9 cellular contexts compared by ENCODE assay signal in genomic region chr7:2688409-2689342, GRCh38. TPM values are rescaled to one million over a fixed set of nuclear protein-coding genes. Genes with fewer than 3 reads are reported as not detected.
DNase-seq lines count a peak whose midpoint lies in the region; ATAC-seq, FAIRE-seq and TF ChIP-seq lines count a peak whose summit lies in the region.
"Had no signal": no experiment of that assay in that cellular context is flagged by ENCODE, and none has a peak within 500 bp of the region (broad histone marks: within the 10 kb centered on the region; RNA-seq: fewer than 3 reads in every experiment).

No MANE protein-coding gene starts in this region.

- peak overlapping the region; percentile 53 for H3K4me3 Mint-ChIP-seq in activated CD8-positive, alpha-beta memory T cell treated with anti-CD3 and anti-CD28 coated beads, Interleukin-2, amount 10 ng/mL, durations not matched to agents 7 days and 5 days
- peak overlapping the region; percentile 1 to 36 (median 30) for H3K4me3 Mint-ChIP-seq in T-cell

- H3K27me3 ChIP-seq in keratinocyte (ENCODE audit: control insufficient read depth, extremely low read depth, insufficient read depth, low read length) (peaks cover 42% of the 10 kb centered on the region), upper lobe of right lung (peaks cover 44% of the 10 kb centered on the region)

- no peaks in the 10 kb centered on the region for H4K20me1 ChIP-seq in keratinocyte (ENCODE audit: control insufficient read depth, extremely low read depth, insufficient read depth, low read length)

- dilution Hi-C loops in keratinocyte (cut with MboI; ENCODE audit: extremely low pct_ligation_motif_present, low sequenced_read_pairs): no loop called here

- peak overlapping the region; percentile 22 for H3K4me2 ChIP-seq in keratinocyte (ENCODE audit: control insufficient read depth, extremely low read depth, insufficient read depth, low read depth, low read length)

- no peaks in the 10 kb centered on the region for H3K9me3 Mint-ChIP-seq in activated CD8-positive, alpha-beta memory T cell treated with anti-CD3 and anti-CD28 coated beads, Interleukin-2, amount 10 ng/mL, durations not matched to agents 7 days and 5 days (ENCODE audit: low read depth)
- H3K9me3 Mint-ChIP-seq in T-cell: no peaks in the 10 kb centered on the region

- H3K79me2 ChIP-seq in keratinocyte (ENCODE audit: control insufficient read depth, insufficient read depth, low read length): no peaks in the 10 kb centered on the region

- H3K9ac ChIP-seq in keratinocyte (ENCODE audit: control insufficient read depth, extremely low read depth, insufficient read depth, low read length): no peak overlapping the region

- H3K27me3 Mint-ChIP-seq in activated CD8-positive, alpha-beta memory T cell treated with anti-CD3 and anti-CD28 coated beads, Interleukin-2, amount 10 ng/mL, durations not matched to agents 7 days and 5 days: peaks cover 72% of the 10 kb centered on the region
- peaks cover 29 to 46% of the 10 kb centered on the region in 2 donors for H3K27me3 Mint-ChIP-seq in T-cell

- no peaks in the 10 kb centered on the region for H3K36me3 Mint-ChIP-seq in activated CD8-positive, alpha-beta memory T cell treated with anti-CD3 and anti-CD28 coated beads, Interleukin-2, amount 10 ng/mL, durations not matched to agents 7 days and 5 days
- no peaks in the 10 kb centered on the region for H3K36me3 Mint-ChIP-seq in T-cell

- no peaks in the 10 kb centered on the region for H3K9me1 ChIP-seq in keratinocyte (ENCODE audit: control insufficient read depth, extremely low read depth, insufficient read depth, low read length)

- peaks cover 32% of the 10 kb centered on the region for H3K4me1 Mint-ChIP-seq in activated CD8-positive, alpha-beta memory T cell treated with anti-CD3 and anti-CD28 coated beads, Interleukin-2, amount 10 ng/mL, durations not matched to agents 7 days and 5 days
- peaks cover 5 to 12% (median 11%) of the 10 kb centered on the region in 3 donors for H3K4me1 Mint-ChIP-seq in T-cell

- DNase-seq in activated CD8-positive, alpha-beta memory T cell treated with anti-CD3 and anti-CD28 coated beads, Interleukin-2, amount 10 ng/mL, durations not matched to agents 7 days and 5 days: no peak
- DNase-seq in activated CD8-positive, alpha-beta memory T cell treated with anti-CD3 and anti-CD28 coated beads, Interleukin-2, amount 50 U/mL, for 48 hours: no peak
- DNase-seq in T-cell: no peak
- no peak for DNase-seq in keratinocyte (ENCODE audit: low read depth, low spot score)
- DNase-seq in upper lobe of right lung: no peak
- no peak for DNase-seq in SHP77 (lab: John Stamatoyannopoulos, UW)
- DNase-seq in HuH-7 (ENCODE audit: low spot score): no peak
- DNase-seq: DND-41 had no signal

- TF ChIP-seq CTCF in keratinocyte (optimal IDR thresholded peaks at IDR 0.05 in 1 of 3, IDR thresholded peaks at IDR 0.05 in 1 of 3, conservative IDR thresholded peaks at IDR 0.05 in 1 of 3; ENCODE audit: extremely low read depth in 1 of 3, insufficient read depth in 2 of 3, low read length in 3 of 3) (no peak), upper lobe of right lung (IDR thresholded peaks at IDR 0.05) (no peak)

- POLR2A ChIA-PET in T-cell (lab: Charles Lee): interaction anchor here in 1 of 2 donors (0.6 kb wide), 1 partner anchor 36 kb away, joined by 5 read pairs; no protein-coding TSS in a partner anchor

- intact Hi-C loops in upper lobe of right lung (cut with DNase I): no loop called here

- peaks cover 9% of the 10 kb centered on the region for H3K4me1 ChIP-seq in keratinocyte (ENCODE audit: control insufficient read depth, extremely low read depth, insufficient read depth, low read length)
- H3K4me1 ChIP-seq in upper lobe of right lung: peaks cover 13% of the 10 kb centered on the region

- H3K27ac ChIP-seq in keratinocyte (ENCODE audit: control insufficient read depth, insufficient read depth, low read length): no peak overlapping the region
- no peak overlapping the region for H3K27ac ChIP-seq in upper lobe of right lung

- H3K36me3 ChIP-seq in keratinocyte (ENCODE audit: control insufficient read depth in 2 of 2, extremely low read depth in 1 of 2, insufficient read depth in 2 of 2, low read length in 2 of 2) (no peaks in the 10 kb centered on the region), upper lobe of right lung (no peaks in the 10 kb centered on the region)

- CTCF ChIA-PET in activated CD8-positive, alpha-beta memory T cell treated with anti-CD3 and anti-CD28 coated beads, Interleukin-2, amount 10 ng/mL, durations not matched to agents 7 days and 5 days (lab: Charles Lee): interaction anchor here (1.2 to 10.4 kb wide), 5 partner anchors 11 to 26 kb away, joined by 3 to 70 read pairs (median 15); no protein-coding TSS in a partner anchor
- CTCF ChIA-PET in T-cell (lab: Charles Lee): no interaction called here

- no peak overlapping the region for H3K4me3 ChIP-seq in keratinocyte (ENCODE audit: control insufficient read depth in 2 of 3, extremely low read depth in 1 of 3, insufficient read depth in 2 of 3, low read depth in 1 of 3, low read length in 3 of 3)
- peak overlapping the region; percentile 5 for H3K4me3 ChIP-seq in upper lobe of right lung

- H3K9me3 ChIP-seq in keratinocyte (ENCODE audit: control insufficient read depth, low read depth, low read length) (no peaks in the 10 kb centered on the region), upper lobe of right lung (no peaks in the 10 kb centered on the region)

- H2AFZ ChIP-seq in keratinocyte (ENCODE audit: control insufficient read depth, low read length): no peak overlapping the region

- FAIRE-seq in keratinocyte (lab: Jason Lieb, UNC): no peak

- ATAC-seq in activated CD8-positive, alpha-beta memory T cell treated with anti-CD3 and anti-CD28 coated beads, Interleukin-2, amount 10 ng/mL, durations not matched to agents 7 days and 5 days: peak; percentile 42
- peak; percentile 76 for ATAC-seq in HG02798 (IDR thresholded peaks at IDR 0.05; ENCODE audit: poor library complexity, unreplicated experiment)
- ATAC-seq in T-cell (replicated peaks in 1 of 4): peak in 2 of 4 experiments; percentile 24 to 33
- no peak for ATAC-seq in upper lobe of right lung

- no peak overlapping the region for H3K27ac Mint-ChIP-seq in activated CD8-positive, alpha-beta memory T cell treated with anti-CD3 and anti-CD28 coated beads, Interleukin-2, amount 10 ng/mL, durations not matched to agents 7 days and 5 days
- peak overlapping the region in 1 of 2 donors; percentile 57 for H3K27ac Mint-ChIP-seq in T-cell

RNA-seq across cellular contexts. Expression of gene AMZ1, which starts 0.7 kb away (rescaled TPM):
- total RNA-seq in activated CD8-positive, alpha-beta memory T cell treated with anti-CD3 and anti-CD28 coated beads, Interleukin-2, amount 10 ng/mL, durations not matched to agents 7 days and 5 days: under 1 TPM; 0.29 to 0.40 TPM
- total RNA-seq in T-cell (under 1 TPM; 0.09 to 0.79 (median 0.30) TPM), upper lobe of right lung (0.29 TPM)
- polyA plus RNA-seq in keratinocyte: 0.01 to 0.04 TPM in 2 of 3 replicates, not detected in the other
- polyA plus RNA-seq in keratinocyte (2011; ENCODE audit: low read depth): not detected
- 0.01 and 0.03 TPM in 2 replicates for polyA plus RNA-seq in keratinocyte (2011; cell fraction: cytosol; rRNA removed)
- 0.08 TPM in 1 of 2 replicates, not detected in the other for polyA plus RNA-seq in keratinocyte (2011; cell fraction: nucleus; rRNA removed)
- 0.07 TPM in 1 of 2 replicates, not detected in the other for polyA plus RNA-seq in keratinocyte (2012; ENCODE audit: low replicate concordance)
- not detected in 3 replicates for polyA minus RNA-seq in keratinocyte
- not detected for polyA minus RNA-seq in keratinocyte (2011; cell fraction: cytosol; rRNA and poly(A)+ RNA removed)
- not detected in 2 replicates for polyA minus RNA-seq in keratinocyte (2011; cell fraction: nucleus; rRNA and poly(A)+ RNA removed)

RNA-seq across cellular contexts. Expression of gene TTYH3, which starts 56.9 kb away (rescaled TPM):
- total RNA-seq in activated CD8-positive, alpha-beta memory T cell treated with anti-CD3 and anti-CD28 coated beads, Interleukin-2, amount 10 ng/mL, durations not matched to agents 7 days and 5 days: 10 to 100 TPM; 19.9 to 31.7 TPM
- total RNA-seq in T-cell (10 to 100 TPM; 11.5 to 17.7 (median 14.5) TPM), upper lobe of right lung (48.8 TPM)
- 8.5 to 18.5 TPM (median 16.1 TPM) in 3 replicates for polyA plus RNA-seq in keratinocyte
- polyA plus RNA-seq in keratinocyte (2011; ENCODE audit: low read depth): 2.8 TPM
- polyA plus RNA-seq in keratinocyte (2011; cell fraction: cytosol; rRNA removed): 7.1 and 19.6 TPM in 2 replicates
- polyA plus RNA-seq in keratinocyte (2011; cell fraction: nucleus; rRNA removed): 34.9 and 55.9 TPM in 2 replicates
- polyA plus RNA-seq in keratinocyte (2012; ENCODE audit: low replicate concordance): 13.4 and 40.4 TPM in 2 replicates
- 17.6 to 43.1 TPM (median 18.0 TPM) in 3 replicates for polyA minus RNA-seq in keratinocyte
- polyA minus RNA-seq in keratinocyte (2011; cell fraction: cytosol; rRNA and poly(A)+ RNA removed): 73.5 TPM
- 48.0 and 57.9 TPM in 2 replicates for polyA minus RNA-seq in keratinocyte (2011; cell fraction: nucleus; rRNA and poly(A)+ RNA removed)
